Comparison of ENCODE assay signal across 19 cellular contexts in the genomic region with DNA sequence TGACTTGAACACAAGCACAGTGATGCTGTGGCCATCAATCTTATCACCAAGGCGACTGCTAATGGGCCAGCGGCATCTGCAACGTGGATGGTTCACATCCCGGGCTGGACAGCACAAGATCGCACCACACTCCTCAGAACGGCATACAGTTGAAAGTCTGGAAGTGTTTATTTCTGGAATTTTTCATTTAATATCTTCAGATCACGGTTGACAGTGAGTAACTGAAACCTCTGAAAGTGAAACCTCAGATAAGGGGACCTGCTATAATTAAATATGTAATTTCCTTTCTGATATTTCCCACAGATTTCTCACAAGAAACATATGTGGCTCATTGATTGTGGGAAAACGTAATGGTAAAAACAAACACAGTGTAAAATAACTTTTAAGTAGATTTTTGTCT.
"Had no signal": no experiment of that assay in that cellular context is flagged by ENCODE, and none has a peak within 500 bp of the region (broad histone marks: within the 10 kb centered on the region; RNA-seq: fewer than 3 reads in every experiment).

No MANE protein-coding gene starts in this region.

- H3K4me3 ChIP-seq: SJSA1 had no signal

- H3K27ac ChIP-seq: SJSA1 had no signal

- H3K27me3 ChIP-seq: SJSA1 had no signal

- H3K9me3 ChIP-seq: SJSA1 had no signal

- DNase-seq: KBM-7, NCI-H1092, NCI-H1105 treated with DMSO at 0.1 percent for 48 hours, NCI-H1417 treated with DMSO at 0.1 percent for 48 hours, NCI-H146, NCI-H187, NCI-H2029, NCI-H2081 treated with DMSO at 0.1 percent for 48 hours, NCI-H2171, NCI-H226, NCI-H446, NCI-H510A, NCI-H524 treated with DMSO at 0.1 percent for 48 hours, NCI-H69, NCI-H774, Right ventricle myocardium superior, RPMI8226, SIG-M5 had no signal
